ENCODE assay signal across 1 cellular context in the genomic region with DNA sequence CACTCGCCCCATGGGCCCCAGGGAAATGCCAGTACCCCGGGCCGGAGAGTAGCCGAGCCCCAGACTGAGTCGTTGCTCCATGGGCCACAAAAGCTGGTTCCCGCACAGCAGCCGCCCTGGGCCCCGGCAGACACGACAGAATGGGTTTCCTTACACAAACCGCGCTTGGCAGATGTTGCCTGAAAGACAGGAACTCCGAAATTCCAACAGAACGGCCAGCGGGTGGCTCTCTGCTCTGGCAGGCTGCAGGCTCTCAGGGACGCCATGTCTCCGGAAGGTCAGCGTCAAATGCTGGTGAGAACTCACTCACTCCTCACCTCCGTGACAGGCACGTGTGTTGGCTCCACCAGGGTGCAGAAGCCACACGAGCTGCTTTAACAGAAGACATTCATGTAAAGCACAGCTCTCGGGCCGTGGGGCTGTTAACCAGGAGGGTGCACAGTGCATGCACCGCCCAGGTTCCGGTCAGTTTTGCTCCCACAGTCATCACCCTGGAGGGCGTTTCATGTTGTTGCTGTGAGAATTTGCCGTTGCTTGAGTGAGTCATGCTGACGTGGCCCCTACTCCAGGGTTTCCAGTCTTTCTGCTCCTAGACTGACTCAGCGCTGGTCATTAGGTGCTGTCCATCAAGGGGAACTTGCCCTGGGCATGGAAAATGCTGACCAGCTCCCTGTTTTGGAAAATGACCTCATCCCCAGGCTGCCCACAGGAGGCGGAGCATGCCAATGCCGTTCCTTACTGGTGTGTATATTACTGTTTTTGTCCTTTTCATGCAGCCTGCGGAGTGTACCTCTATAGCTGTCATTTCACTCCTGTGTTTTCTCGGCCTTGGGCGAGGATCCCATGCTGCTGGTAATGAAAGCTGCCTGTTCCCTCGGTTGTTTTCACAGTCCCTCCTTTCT.
TF ChIP-seq lines count a peak whose summit lies in the region.

No MANE protein-coding gene starts in this region.

TF ChIP-seq in HepG2, 621 proteins besides CTCF, POLR2A, EP300 and RAD21 (continued from another document and continues in another):
- TF ChIP-seq, protein P1, sequence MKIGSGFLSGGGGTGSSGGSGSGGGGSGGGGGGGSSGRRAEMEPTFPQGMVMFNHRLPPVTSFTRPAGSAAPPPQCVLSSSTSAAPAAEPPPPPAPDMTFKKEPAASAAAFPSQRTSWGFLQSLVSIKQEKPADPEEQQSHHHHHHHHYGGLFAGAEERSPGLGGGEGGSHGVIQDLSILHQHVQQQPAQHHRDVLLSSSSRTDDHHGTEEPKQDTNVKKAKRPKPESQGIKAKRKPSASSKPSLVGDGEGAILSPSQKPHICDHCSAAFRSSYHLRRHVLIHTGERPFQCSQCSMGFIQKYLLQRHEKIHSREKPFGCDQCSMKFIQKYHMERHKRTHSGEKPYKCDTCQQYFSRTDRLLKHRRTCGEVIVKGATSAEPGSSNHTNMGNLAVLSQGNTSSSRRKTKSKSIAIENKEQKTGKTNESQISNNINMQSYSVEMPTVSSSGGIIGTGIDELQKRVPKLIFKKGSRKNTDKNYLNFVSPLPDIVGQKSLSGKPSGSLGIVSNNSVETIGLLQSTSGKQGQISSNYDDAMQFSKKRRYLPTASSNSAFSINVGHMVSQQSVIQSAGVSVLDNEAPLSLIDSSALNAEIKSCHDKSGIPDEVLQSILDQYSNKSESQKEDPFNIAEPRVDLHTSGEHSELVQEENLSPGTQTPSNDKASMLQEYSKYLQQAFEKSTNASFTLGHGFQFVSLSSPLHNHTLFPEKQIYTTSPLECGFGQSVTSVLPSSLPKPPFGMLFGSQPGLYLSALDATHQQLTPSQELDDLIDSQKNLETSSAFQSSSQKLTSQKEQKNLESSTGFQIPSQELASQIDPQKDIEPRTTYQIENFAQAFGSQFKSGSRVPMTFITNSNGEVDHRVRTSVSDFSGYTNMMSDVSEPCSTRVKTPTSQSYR (CRISPR knock-in tag; IDR thresholded peaks at IDR 0.05; ENCODE audit: borderline replicate concordance) = no peak
- TF ChIP-seq TBP (CRISPR knock-in tag; IDR thresholded peaks at IDR 0.05) = no peak
- TF ChIP-seq, protein P2, sequence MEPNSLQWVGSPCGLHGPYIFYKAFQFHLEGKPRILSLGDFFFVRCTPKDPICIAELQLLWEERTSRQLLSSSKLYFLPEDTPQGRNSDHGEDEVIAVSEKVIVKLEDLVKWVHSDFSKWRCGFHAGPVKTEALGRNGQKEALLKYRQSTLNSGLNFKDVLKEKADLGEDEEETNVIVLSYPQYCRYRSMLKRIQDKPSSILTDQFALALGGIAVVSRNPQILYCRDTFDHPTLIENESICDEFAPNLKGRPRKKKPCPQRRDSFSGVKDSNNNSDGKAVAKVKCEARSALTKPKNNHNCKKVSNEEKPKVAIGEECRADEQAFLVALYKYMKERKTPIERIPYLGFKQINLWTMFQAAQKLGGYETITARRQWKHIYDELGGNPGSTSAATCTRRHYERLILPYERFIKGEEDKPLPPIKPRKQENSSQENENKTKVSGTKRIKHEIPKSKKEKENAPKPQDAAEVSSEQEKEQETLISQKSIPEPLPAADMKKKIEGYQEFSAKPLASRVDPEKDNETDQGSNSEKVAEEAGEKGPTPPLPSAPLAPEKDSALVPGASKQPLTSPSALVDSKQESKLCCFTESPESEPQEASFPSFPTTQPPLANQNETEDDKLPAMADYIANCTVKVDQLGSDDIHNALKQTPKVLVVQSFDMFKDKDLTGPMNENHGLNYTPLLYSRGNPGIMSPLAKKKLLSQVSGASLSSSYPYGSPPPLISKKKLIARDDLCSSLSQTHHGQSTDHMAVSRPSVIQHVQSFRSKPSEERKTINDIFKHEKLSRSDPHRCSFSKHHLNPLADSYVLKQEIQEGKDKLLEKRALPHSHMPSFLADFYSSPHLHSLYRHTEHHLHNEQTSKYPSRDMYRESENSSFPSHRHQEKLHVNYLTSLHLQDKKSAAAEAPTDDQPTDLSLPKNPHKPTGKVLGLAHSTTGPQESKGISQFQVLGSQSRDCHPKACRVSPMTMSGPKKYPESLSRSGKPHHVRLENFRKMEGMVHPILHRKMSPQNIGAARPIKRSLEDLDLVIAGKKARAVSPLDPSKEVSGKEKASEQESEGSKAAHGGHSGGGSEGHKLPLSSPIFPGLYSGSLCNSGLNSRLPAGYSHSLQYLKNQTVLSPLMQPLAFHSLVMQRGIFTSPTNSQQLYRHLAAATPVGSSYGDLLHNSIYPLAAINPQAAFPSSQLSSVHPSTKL (CRISPR knock-in tag; IDR thresholded peaks at IDR 0.05) = peak; percentile 44; the same call in 1 of the 2 replicates
- TF ChIP-seq RCOR2 (CRISPR knock-in tag; IDR thresholded peaks at IDR 0.05) = no peak
- no peak for TF ChIP-seq PHF20 (CRISPR knock-in tag; IDR thresholded peaks at IDR 0.05)
- no peak for TF ChIP-seq ZNF790 (CRISPR knock-in tag; IDR thresholded peaks at IDR 0.05; ENCODE audit: borderline replicate concordance)
- TF ChIP-seq RBM39 (IDR thresholded peaks at IDR 0.05; ENCODE audit: low read depth, low read length, poor library complexity, severe bottlenecking) = no peak
- no peak; the same call in 1 of the 2 replicates for TF ChIP-seq MED1 (CRISPR knock-in tag; IDR thresholded peaks at IDR 0.05)
- no peak for TF ChIP-seq ZNF232 (CRISPR knock-in tag; IDR thresholded peaks at IDR 0.05; ENCODE audit: borderline replicate concordance)
- 0 out of 2 replicates have a peak, but pooled peaks have one; percentile 17 for TF ChIP-seq NFKBIZ (CRISPR knock-in tag; IDR thresholded peaks at IDR 0.05)
- TF ChIP-seq, protein P3, sequence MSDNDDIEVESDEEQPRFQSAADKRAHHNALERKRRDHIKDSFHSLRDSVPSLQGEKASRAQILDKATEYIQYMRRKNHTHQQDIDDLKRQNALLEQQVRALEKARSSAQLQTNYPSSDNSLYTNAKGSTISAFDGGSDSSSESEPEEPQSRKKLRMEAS (IDR thresholded peaks at IDR 0.05) = peak; percentile 94
- TF ChIP-seq, protein P4, sequence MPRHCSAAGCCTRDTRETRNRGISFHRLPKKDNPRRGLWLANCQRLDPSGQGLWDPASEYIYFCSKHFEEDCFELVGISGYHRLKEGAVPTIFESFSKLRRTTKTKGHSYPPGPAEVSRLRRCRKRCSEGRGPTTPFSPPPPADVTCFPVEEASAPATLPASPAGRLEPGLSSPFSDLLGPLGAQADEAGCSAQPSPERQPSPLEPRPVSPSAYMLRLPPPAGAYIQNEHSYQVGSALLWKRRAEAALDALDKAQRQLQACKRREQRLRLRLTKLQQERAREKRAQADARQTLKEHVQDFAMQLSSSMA (CRISPR knock-in tag; IDR thresholded peaks at IDR 0.05) = no peak
- TF ChIP-seq FOXM1 (CRISPR knock-in tag; IDR thresholded peaks at IDR 0.05) = no peak
- TF ChIP-seq ZNF430 (CRISPR knock-in tag; IDR thresholded peaks at IDR 0.05) = 0 out of 2 replicates have a peak, but pooled peaks have one; percentile 50
- no peak for TF ChIP-seq DR1 (CRISPR knock-in tag; IDR thresholded peaks at IDR 0.05)
- TF ChIP-seq, protein P5, sequence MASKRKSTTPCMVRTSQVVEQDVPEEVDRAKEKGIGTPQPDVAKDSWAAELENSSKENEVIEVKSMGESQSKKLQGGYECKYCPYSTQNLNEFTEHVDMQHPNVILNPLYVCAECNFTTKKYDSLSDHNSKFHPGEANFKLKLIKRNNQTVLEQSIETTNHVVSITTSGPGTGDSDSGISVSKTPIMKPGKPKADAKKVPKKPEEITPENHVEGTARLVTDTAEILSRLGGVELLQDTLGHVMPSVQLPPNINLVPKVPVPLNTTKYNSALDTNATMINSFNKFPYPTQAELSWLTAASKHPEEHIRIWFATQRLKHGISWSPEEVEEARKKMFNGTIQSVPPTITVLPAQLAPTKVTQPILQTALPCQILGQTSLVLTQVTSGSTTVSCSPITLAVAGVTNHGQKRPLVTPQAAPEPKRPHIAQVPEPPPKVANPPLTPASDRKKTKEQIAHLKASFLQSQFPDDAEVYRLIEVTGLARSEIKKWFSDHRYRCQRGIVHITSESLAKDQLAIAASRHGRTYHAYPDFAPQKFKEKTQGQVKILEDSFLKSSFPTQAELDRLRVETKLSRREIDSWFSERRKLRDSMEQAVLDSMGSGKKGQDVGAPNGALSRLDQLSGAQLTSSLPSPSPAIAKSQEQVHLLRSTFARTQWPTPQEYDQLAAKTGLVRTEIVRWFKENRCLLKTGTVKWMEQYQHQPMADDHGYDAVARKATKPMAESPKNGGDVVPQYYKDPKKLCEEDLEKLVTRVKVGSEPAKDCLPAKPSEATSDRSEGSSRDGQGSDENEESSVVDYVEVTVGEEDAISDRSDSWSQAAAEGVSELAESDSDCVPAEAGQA (IDR thresholded peaks at IDR 0.05; ENCODE audit: low read depth) = no peak
- TF ChIP-seq, protein P5 (CRISPR knock-in tag; IDR thresholded peaks at IDR 0.05; ENCODE audit: borderline replicate concordance) = no peak
- TF ChIP-seq ZNF24 (IDR thresholded peaks at IDR 0.05) = no peak
- no peak for TF ChIP-seq PRMT3 (CRISPR knock-in tag; IDR thresholded peaks at IDR 0.05; ENCODE audit: borderline replicate concordance, low read depth)
- TF ChIP-seq, protein P6, sequence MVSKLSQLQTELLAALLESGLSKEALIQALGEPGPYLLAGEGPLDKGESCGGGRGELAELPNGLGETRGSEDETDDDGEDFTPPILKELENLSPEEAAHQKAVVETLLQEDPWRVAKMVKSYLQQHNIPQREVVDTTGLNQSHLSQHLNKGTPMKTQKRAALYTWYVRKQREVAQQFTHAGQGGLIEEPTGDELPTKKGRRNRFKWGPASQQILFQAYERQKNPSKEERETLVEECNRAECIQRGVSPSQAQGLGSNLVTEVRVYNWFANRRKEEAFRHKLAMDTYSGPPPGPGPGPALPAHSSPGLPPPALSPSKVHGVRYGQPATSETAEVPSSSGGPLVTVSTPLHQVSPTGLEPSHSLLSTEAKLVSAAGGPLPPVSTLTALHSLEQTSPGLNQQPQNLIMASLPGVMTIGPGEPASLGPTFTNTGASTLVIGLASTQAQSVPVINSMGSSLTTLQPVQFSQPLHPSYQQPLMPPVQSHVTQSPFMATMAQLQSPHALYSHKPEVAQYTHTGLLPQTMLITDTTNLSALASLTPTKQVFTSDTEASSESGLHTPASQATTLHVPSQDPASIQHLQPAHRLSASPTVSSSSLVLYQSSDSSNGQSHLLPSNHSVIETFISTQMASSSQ (IDR thresholded peaks at IDR 0.05; ENCODE audit: low read depth) = no peak
- TF ChIP-seq, protein P6 (CRISPR knock-in tag; IDR thresholded peaks at IDR 0.05; ENCODE audit: borderline replicate concordance) = no peak
- TF ChIP-seq ZNF737 (CRISPR knock-in tag; IDR thresholded peaks at IDR 0.05; ENCODE audit: borderline replicate concordance) = no peak
- TF ChIP-seq, protein P7, sequence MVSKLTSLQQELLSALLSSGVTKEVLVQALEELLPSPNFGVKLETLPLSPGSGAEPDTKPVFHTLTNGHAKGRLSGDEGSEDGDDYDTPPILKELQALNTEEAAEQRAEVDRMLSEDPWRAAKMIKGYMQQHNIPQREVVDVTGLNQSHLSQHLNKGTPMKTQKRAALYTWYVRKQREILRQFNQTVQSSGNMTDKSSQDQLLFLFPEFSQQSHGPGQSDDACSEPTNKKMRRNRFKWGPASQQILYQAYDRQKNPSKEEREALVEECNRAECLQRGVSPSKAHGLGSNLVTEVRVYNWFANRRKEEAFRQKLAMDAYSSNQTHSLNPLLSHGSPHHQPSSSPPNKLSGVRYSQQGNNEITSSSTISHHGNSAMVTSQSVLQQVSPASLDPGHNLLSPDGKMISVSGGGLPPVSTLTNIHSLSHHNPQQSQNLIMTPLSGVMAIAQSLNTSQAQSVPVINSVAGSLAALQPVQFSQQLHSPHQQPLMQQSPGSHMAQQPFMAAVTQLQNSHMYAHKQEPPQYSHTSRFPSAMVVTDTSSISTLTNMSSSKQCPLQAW (CRISPR knock-in tag; IDR thresholded peaks at IDR 0.05) = 0 out of 2 replicates have a peak, but pooled peaks have one; percentile 32
- no peak for TF ChIP-seq ZNF879 (CRISPR knock-in tag; IDR thresholded peaks at IDR 0.05)
- peak; percentile 79; the same call in 1 of the 2 replicates for TF ChIP-seq ZNF274 (CRISPR knock-in tag; IDR thresholded peaks at IDR 0.05)
- TF ChIP-seq RBFOX2 (IDR thresholded peaks at IDR 0.05; ENCODE audit: low read depth, low read length) = 0 out of 2 replicates have a peak, but pooled peaks have one; percentile 19
- TF ChIP-seq ZNF775 (CRISPR knock-in tag; IDR thresholded peaks at IDR 0.05; ENCODE audit: borderline replicate concordance) = peak; percentile 86; the same call in 1 of the 2 replicates
- TF ChIP-seq, protein P8, sequence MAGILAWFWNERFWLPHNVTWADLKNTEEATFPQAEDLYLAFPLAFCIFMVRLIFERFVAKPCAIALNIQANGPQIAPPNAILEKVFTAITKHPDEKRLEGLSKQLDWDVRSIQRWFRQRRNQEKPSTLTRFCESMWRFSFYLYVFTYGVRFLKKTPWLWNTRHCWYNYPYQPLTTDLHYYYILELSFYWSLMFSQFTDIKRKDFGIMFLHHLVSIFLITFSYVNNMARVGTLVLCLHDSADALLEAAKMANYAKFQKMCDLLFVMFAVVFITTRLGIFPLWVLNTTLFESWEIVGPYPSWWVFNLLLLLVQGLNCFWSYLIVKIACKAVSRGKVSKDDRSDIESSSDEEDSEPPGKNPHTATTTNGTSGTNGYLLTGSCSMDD (CRISPR knock-in tag; IDR thresholded peaks at IDR 0.05) = no peak
- TF ChIP-seq GTF3A (CRISPR knock-in tag; conservative IDR thresholded peaks at IDR 0.05) = no peak
